8 cellular contexts compared by ENCODE assay signal in the genomic region with DNA sequence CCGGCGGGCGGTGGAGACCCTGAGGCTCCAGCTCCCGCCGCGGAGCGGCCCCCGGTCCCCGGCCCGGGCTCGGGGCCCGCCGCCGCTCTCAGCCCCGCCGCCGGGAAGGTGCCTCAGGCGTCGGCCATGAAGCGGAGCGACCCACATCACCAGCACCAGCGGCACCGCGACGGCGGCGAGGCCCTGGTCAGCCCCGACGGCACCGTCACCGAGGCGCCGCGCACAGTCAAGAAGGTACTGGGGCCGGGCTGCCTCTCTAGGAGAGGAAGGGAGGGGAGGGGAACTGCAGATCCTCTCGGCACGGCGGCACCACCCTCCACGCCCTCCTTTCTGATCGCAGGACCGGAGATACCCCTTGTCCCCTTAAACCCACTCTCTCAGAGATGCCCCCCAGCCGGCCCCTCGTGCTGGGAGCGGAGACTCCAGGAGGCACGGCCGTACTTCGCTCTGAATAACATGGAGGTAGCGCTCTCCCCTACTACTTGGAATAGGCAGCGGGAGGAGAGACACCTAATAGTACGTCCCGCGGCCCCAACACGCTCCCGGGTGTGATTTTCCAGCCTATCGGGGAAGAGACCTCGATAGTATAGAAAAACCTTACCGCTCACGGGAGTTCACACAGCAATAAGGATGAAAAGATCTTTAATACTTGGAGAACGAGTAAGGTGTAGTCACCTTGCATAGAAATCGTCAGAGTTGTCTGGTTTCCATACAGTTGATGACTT. TPM values are rescaled to one million over a fixed set of nuclear protein-coding genes. Genes with fewer than 3 reads are reported as not detected.
DNase-seq lines count a peak whose midpoint lies in the region; ATAC-seq, FAIRE-seq and TF ChIP-seq lines count a peak whose summit lies in the region.

No MANE protein-coding gene starts in this region.

- peak overlapping the region; percentile 72 for H3K14ac ChIP-seq in H9 (ENCODE audit: insufficient read depth, low read length)

- RAD21 ChIA-PET in GM12878 (lab: Charles Lee; ENCODE audit: unreplicated experiment): interaction anchor here (0.6 to 1.4 kb wide), 17 partner anchors 8 to 985 kb away, joined by 3 to 6 read pairs (median 4); no protein-coding TSS in a partner anchor

- in situ Hi-C loops in GM12878 (cut with MboI): no loop called here

- H2BK12ac ChIP-seq in H9 (ENCODE audit: insufficient read length, low read depth, low read length): no peak overlapping the region

- CTCF ChIA-PET in GM12878 (lab: Yijun Ruan, JAX): interaction anchor here (0.7 to 9.7 kb wide), 13 partner anchors 8 to 362 kb away, joined by 3 to 185 read pairs (median 4); a partner anchor contains a TSS

- H3K79me2 ChIP-seq in H9 (ENCODE audit: insufficient read depth, low read length) (peaks cover 2% of the 10 kb centered on the region; the same call in 1 of the 2 replicates), Loucy (ENCODE audit: insufficient read depth, low read length) (peaks cover 17% of the 10 kb centered on the region; the same call in 1 of the 2 replicates), GM12878 (ENCODE audit: control insufficient read depth, insufficient read depth, low read length) (no peaks in the 10 kb centered on the region; the same call in 1 of the 2 replicates)

- H2AK5ac ChIP-seq in H9 (ENCODE audit: insufficient read length, low read length): no peak overlapping the region

- H3K9me2 ChIP-seq in Loucy (replicated peaks; ENCODE audit: low read depth, low read length): no peaks in the 10 kb centered on the region

- TF ChIP-seq POLR2A in GM12878 (IDR thresholded peaks at IDR 0.05; ENCODE audit: low read depth, low read length): no peak

- no peak overlapping the region for H3K27ac ChIP-seq in H9 (ENCODE audit: insufficient read length, low read depth, low read length)
- H3K27ac ChIP-seq in GM12878 (ENCODE audit: control insufficient read depth, insufficient read depth): peak overlapping the region; percentile 51
- H3K27ac ChIP-seq in skin epidermis: peak overlapping the region; percentile 40 to 96 (median 90)

- POLR2A ChIA-PET in GM12878 (lab: Charles Lee): interaction anchor here (0.5 to 1.1 kb wide), 6 partner anchors 79 to 208 kb away, joined by 3 to 5 read pairs (median 3); a partner anchor contains a TSS

- DNase-seq in GM06990 (ENCODE audit: extremely low read depth, insufficient read length): no peak
- peak; percentile 59 for DNase-seq in H9
- DNase-seq in T-helper 22 cell (ENCODE audit: low read depth): peak; percentile 46
- DNase-seq in GM12878 (ENCODE audit: low read depth, low spot score): no peak
- DNase-seq in iPS-NIHi11 (ENCODE audit: low spot score): peak; percentile 49
- DNase-seq in GOT3 (lab: John Stamatoyannopoulos, UW): no peak

- H3K9me3 ChIP-seq in H9 (ENCODE audit: control insufficient read depth, low read depth, low read length) (no peaks in the 10 kb centered on the region), Loucy (ENCODE audit: insufficient read depth, low read depth, low read length) (no peaks in the 10 kb centered on the region), GM12878 (replicated peaks; ENCODE audit: control insufficient read depth, insufficient read depth, low read length) (no peaks in the 10 kb centered on the region)

- H4K20me1 ChIP-seq in H9 (ENCODE audit: control insufficient read depth, insufficient read depth, insufficient read length) (no peaks in the 10 kb centered on the region), Loucy (ENCODE audit: insufficient read depth, low read length, poor library complexity, severe bottlenecking) (no peaks in the 10 kb centered on the region), GM12878 (ENCODE audit: control insufficient read depth, insufficient read depth) (no peaks in the 10 kb centered on the region)

- no peak overlapping the region for H2BK15ac ChIP-seq in H9 (ENCODE audit: low read depth, low read length)

- no peak overlapping the region for H3T11ph ChIP-seq in H9 (ENCODE audit: low read length)

- no peaks in the 10 kb centered on the region for H3K36me3 ChIP-seq in GM06990 (ENCODE audit: control insufficient read depth, insufficient read depth, low read length)
- no peaks in the 10 kb centered on the region for H3K36me3 ChIP-seq in Loucy (ENCODE audit: insufficient read depth, low read length)
- H3K36me3 ChIP-seq in GM12878 (ENCODE audit: control insufficient read depth in 2 of 2, insufficient read depth in 2 of 2, low read length in 1 of 2): no peaks in the 10 kb centered on the region

- peaks cover 23 to 25% of the 10 kb centered on the region in 2 experiments for H3K4me1 Mint-ChIP-seq in H9

- H3K4me3 ChIP-seq in GM06990 (replicated peaks; ENCODE audit: low read depth, low read length) (peak overlapping the region; percentile 72), Loucy (ENCODE audit: low read length, poor library complexity, severe bottlenecking) (peak overlapping the region; percentile 95), GM12878 (peak overlapping the region; percentile 72), skin epidermis (peak overlapping the region; percentile 71 to 98 (median 87))

- peak overlapping the region in 2 of 3 experiments; percentile 44 to 89; a peak in 3 of 7 replicates for H3K27ac Mint-ChIP-seq in H9

- peak overlapping the region; percentile 79 to 93 for H3K4me3 Mint-ChIP-seq in H9

- TF ChIP-seq EP300 in GM12878 (IDR thresholded peaks at IDR 0.05; ENCODE audit: borderline replicate concordance in 1 of 2, control insufficient read depth in 1 of 2, low read depth in 2 of 2, low read length in 2 of 2): no peak

- H2AFZ ChIP-seq in H9 (ENCODE audit: low read length) (no peak overlapping the region), Loucy (ENCODE audit: low read length) (peak overlapping the region; percentile 79), GM12878 (ENCODE audit: control insufficient read depth, low read depth, low read length) (peak overlapping the region; percentile 89)

- H3K27me3 ChIP-seq in GM06990 (replicated peaks; ENCODE audit: control insufficient read depth, insufficient read depth, low read length) (no peaks in the 10 kb centered on the region), H9 (ENCODE audit: insufficient read depth, low read length) (no peaks in the 10 kb centered on the region), Loucy (ENCODE audit: insufficient read depth, low read length, poor library complexity, severe bottlenecking) (no peaks in the 10 kb centered on the region), GM12878 (replicated peaks in 1 of 2; ENCODE audit: control insufficient read depth in 2 of 2, insufficient read depth in 2 of 2, low read length in 1 of 2) (no peaks in the 10 kb centered on the region)

- BruUV-seq in GM12878 (replicated peaks; lab: Mats Ljungman, UMichigan): no TSS peak

- H3K36me3 Mint-ChIP-seq in H9 (ENCODE audit: insufficient read depth in 1 of 3, low read depth in 3 of 3): no peaks in the 10 kb centered on the region

- H3K4me1 ChIP-seq in H9 (ENCODE audit: insufficient read depth, low read length) (peaks cover 5% of the 10 kb centered on the region; the same call in 1 of the 2 replicates), Loucy (ENCODE audit: insufficient read depth, low read length, poor library complexity, severe bottlenecking) (peaks cover 34% of the 10 kb centered on the region), GM12878 (ENCODE audit: control insufficient read depth, insufficient read depth, low read length) (peaks cover 8% of the 10 kb centered on the region; the same call in 1 of the 2 replicates)

- peak overlapping the region; percentile 96 for H3K4me2 ChIP-seq in H9 (ENCODE audit: insufficient read depth, insufficient read length, low read length)
- H3K4me2 ChIP-seq in Loucy (ENCODE audit: low read depth, low read length, poor library complexity, severe bottlenecking): peak overlapping the region; percentile 84
- peak overlapping the region; percentile 91 for H3K4me2 ChIP-seq in GM12878 (ENCODE audit: control insufficient read depth, insufficient read depth)

- H3K9ac ChIP-seq in H9 (ENCODE audit: extremely low read depth, insufficient read length, low read length) (peak overlapping the region; percentile 57), Loucy (ENCODE audit: low read depth, low read length, poor library complexity, severe bottlenecking) (peak overlapping the region; percentile 65), GM12878 (ENCODE audit: control insufficient read depth, insufficient read depth, low read length) (peak overlapping the region; percentile 64)

- H4K5ac ChIP-seq in H9 (ENCODE audit: insufficient read length, low read depth, low read length): no peak overlapping the region

- no peaks in the 10 kb centered on the region for H3K79me1 ChIP-seq in H9 (ENCODE audit: insufficient read depth, low read depth, low read length, poor library complexity, severe bottlenecking)

- FAIRE-seq in GM12878 (lab: Jason Lieb, UNC): no peak

- H2BK120ac ChIP-seq in H9 (ENCODE audit: low read depth, low read length, poor library complexity, severe bottlenecking): no peak overlapping the region

- no peak overlapping the region for H3K23ac ChIP-seq in H9 (ENCODE audit: insufficient read length, low read depth, low read length)

- WGBS in H9 (ENCODE audit: extremely low coverage, insufficient read length, low lambda C conversion rate): no CpG with 5 or more reads among the region's 60 CpGs
- WGBS in GM12878 (ENCODE audit: insufficient coverage, insufficient replicate concordance, low lambda C conversion rate, missing lambda C conversion rate): 2% methylated on average over 50 of the region's 60 CpGs

- intact Hi-C loops in GM12878 (cut with micrococcal nuclease; ENCODE audit: unreplicated experiment): loop anchor here (10.0 kb wide), 1 partner anchor 389 kb away; a partner anchor contains a TSS

- H4K91ac ChIP-seq in H9 (ENCODE audit: insufficient read length, low read depth, low read length): no peak overlapping the region

- no peaks in the 10 kb centered on the region for H3F3A ChIP-seq in Loucy (ENCODE audit: low read depth)

- peak; percentile 60 for ATAC-seq in GM12878

- H3K18ac ChIP-seq in H9 (ENCODE audit: insufficient read length, low read depth, low read length): peak overlapping the region; percentile 60

- H3K56ac ChIP-seq in H9 (ENCODE audit: insufficient read length, low read depth, low read length): no peak overlapping the region

- H4K8ac ChIP-seq in H9 (replicated peaks; ENCODE audit: insufficient read length, low read depth, low read length): no peak overlapping the region

- TF ChIP-seq RAD21 in GM12878 (IDR thresholded peaks at IDR 0.05; ENCODE audit: insufficient read depth, low read depth, low read length): no peak

- peaks cover 2% of the 10 kb centered on the region for H3K23me2 ChIP-seq in H9 (ENCODE audit: insufficient read length, low read depth, low read length, poor library complexity, severe bottlenecking)

- SMC1A ChIA-PET in GM12878 (lab: Charles Lee; ENCODE audit: uncharacterized antibody, unreplicated experiment): interaction anchor here (0.7 to 3.5 kb wide), 11 partner anchors 12 to 176 kb away, joined by 3 to 29 read pairs (median 3); no protein-coding TSS in a partner anchor

- no peak overlapping the region for H3K4ac ChIP-seq in H9 (ENCODE audit: low read depth, low read length)

- TF ChIP-seq CTCF in GM06990 (IDR thresholded peaks at IDR 0.05; ENCODE audit: insufficient read depth, low read length, poor library complexity, severe bottlenecking) (no peak), H9 (conservative IDR thresholded peaks at IDR 0.05) (no peak), Loucy (conservative IDR thresholded peaks at IDR 0.05; ENCODE audit: low read length) (no peak), GM12878 (IDR thresholded peaks at IDR 0.05 in 2 of 3, conservative IDR thresholded peaks at IDR 0.05 in 1 of 3; ENCODE audit: control insufficient read depth in 2 of 3, extremely low read depth in 1 of 3, insufficient read depth in 1 of 3, low read depth in 3 of 3, low read length in 3 of 3) (no peak)

- peaks cover 0 to 2% of the 10 kb centered on the region in 2 experiments; a peak in 1 of 5 replicates for H3K9me3 Mint-ChIP-seq in H9

- no peaks in the 10 kb centered on the region; the same call in 1 of the 2 replicates for H3K27me3 Mint-ChIP-seq in H9 (ENCODE audit: low read depth)

- H2BK20ac ChIP-seq in H9 (ENCODE audit: low read depth, low read length, poor library complexity, severe bottlenecking): no peak overlapping the region

- H2BK5ac ChIP-seq in H9 (ENCODE audit: insufficient read length, low read length): no peak overlapping the region

RNA-seq across cellular contexts. Expression of a gene that starts 0.5 kb away (rescaled TPM):
- total RNA-seq in H9 (2021) (23.2 and 26.0 TPM in 2 replicates), GM12878 (2014; rRNA removed) (6.0 and 6.7 TPM in 2 replicates), GM12878 (2014; rRNA removed; fragmentation: Illumina TruSeq; extraction: Trizol) (4.7 and 5.5 TPM in 2 replicates), GM12878 (2021) (7.0 and 8.3 TPM in 2 replicates)
- total RNA-seq in GM12878 (2013; cell fraction: nucleolus; rRNA removed): 19.4 and 28.2 TPM in 2 replicates
- polyA plus RNA-seq in GM12878 (2011; ENCODE audit: low read depth): 2.7 TPM
- polyA plus RNA-seq in GM12878 (2011; rRNA removed) (29.1 and 31.4 TPM in 2 replicates), GM12878 (2014; fragmentation: Illumina TruSeq; extraction: Trizol) (7.7 and 9.8 TPM in 2 replicates), GM12878 (2014; fragmentation: Nextera tagmentation; extraction: Ambion mirVana) (1 to 10 TPM; 1.7 to 2.0 TPM), GM12878 (2014; rRNA removed) (5.0 and 6.1 TPM in 2 replicates), GM12878 (2016; fragmentation: Nextera tagmentation; extraction: Ambion mirVana) (1 to 10 TPM; 3.5 to 4.4 TPM)
- 13.4 and 16.4 TPM in 2 replicates for polyA plus RNA-seq in GM12878 (2011; cell fraction: cytosol; rRNA removed)
- polyA plus RNA-seq in GM12878 (2011; cell fraction: nucleus; rRNA removed): 23.3 and 25.6 TPM in 2 replicates
- 3.2 and 4.4 TPM in 2 replicates for polyA plus RNA-seq in GM12878 (2012)
- polyA minus RNA-seq in GM12878 (2011; rRNA and poly(A)+ RNA removed): 30.6 and 31.0 TPM in 2 replicates
- 8.3 and 9.8 TPM in 2 replicates for polyA minus RNA-seq in GM12878 (2011; cell fraction: cytosol; rRNA and poly(A)+ RNA removed)
- 13.5 and 15.2 TPM in 2 replicates for polyA minus RNA-seq in GM12878 (2011; cell fraction: nucleus; rRNA and poly(A)+ RNA removed)

RNA-seq across cellular contexts. Expression of a gene that starts 36.9 kb away (rescaled TPM):
- total RNA-seq in H9 (2021): 66.8 and 70.0 TPM in 2 replicates
- total RNA-seq in GM12878 (2013; cell fraction: nucleolus; rRNA removed): 7.3 and 7.8 TPM in 2 replicates
- 7.8 and 8.2 TPM in 2 replicates for total RNA-seq in GM12878 (2014; rRNA removed)
- total RNA-seq in GM12878 (2014; rRNA removed; fragmentation: Illumina TruSeq; extraction: Trizol): 3.0 and 3.3 TPM in 2 replicates
- total RNA-seq in GM12878 (2021): 9.6 and 11.2 TPM in 2 replicates
- polyA plus RNA-seq in GM12878 (2011; ENCODE audit: low read depth): 5.7 TPM
- polyA plus RNA-seq in GM12878 (2011; rRNA removed): 0.91 and 1.5 TPM in 2 replicates
- 2.2 and 2.4 TPM in 2 replicates for polyA plus RNA-seq in GM12878 (2011; cell fraction: cytosol; rRNA removed)
- 5.9 and 8.6 TPM in 2 replicates for polyA plus RNA-seq in GM12878 (2011; cell fraction: nucleus; rRNA removed)
- polyA plus RNA-seq in GM12878 (2012): 12.4 and 13.1 TPM in 2 replicates
- 3.2 and 4.6 TPM in 2 replicates for polyA plus RNA-seq in GM12878 (2014; fragmentation: Illumina TruSeq; extraction: Trizol)
- polyA plus RNA-seq in GM12878 (2014; fragmentation: Nextera tagmentation; extraction: Ambion mirVana): under 1 TPM; 0.40 to 0.62 TPM
- polyA plus RNA-seq in GM12878 (2014; rRNA removed): 8.2 and 8.3 TPM in 2 replicates
- polyA plus RNA-seq in GM12878 (2016; fragmentation: Nextera tagmentation; extraction: Ambion mirVana): 1 to 10 TPM; 1.1 to 1.9 TPM
- polyA minus RNA-seq in GM12878 (2011; rRNA and poly(A)+ RNA removed): 3.5 and 7.3 TPM in 2 replicates
- 0.83 and 1.3 TPM in 2 replicates for polyA minus RNA-seq in GM12878 (2011; cell fraction: cytosol; rRNA and poly(A)+ RNA removed)
- 1.3 TPM in 2 replicates for polyA minus RNA-seq in GM12878 (2011; cell fraction: nucleus; rRNA and poly(A)+ RNA removed)

Comparison
In these comparisons a context has a peak if more than half of its experiments do, and no peak if none do; other contexts are left out.
1. DNase-seq: peak in H9 (single experiment), T-helper 22 cell (single experiment) and iPS-NIHi11 (single experiment); none in GM06990 (single experiment), GM12878 (single experiment) and GOT3 (single experiment).
2. Peak in every context shown above with its lines, with median percentiles within 50 percentile points of each other: H3K4me3 ChIP-seq, H3K4me2 ChIP-seq and H3K9ac ChIP-seq.